Comparison of ENCODE assay signal across 8 cellular contexts in genomic region chr19:4971424-4971793, GRCh38. TPM values are rescaled to one million over a fixed set of nuclear protein-coding genes. Genes with fewer than 3 reads are reported as not detected.
DNase-seq lines count a peak whose midpoint lies in the region; ATAC-seq and TF ChIP-seq lines count a peak whose summit lies in the region.

No MANE protein-coding gene starts in this region.

- DNase-seq in NCI-H2081 (lab: John Stamatoyannopoulos, UW): peak; percentile 28 to 60
- DNase-seq in NCI-H2081 treated with DMSO at 0.1 percent for 48 hours (lab: John Stamatoyannopoulos, UW): no peak
- no peak for DNase-seq in NT2/D1 (ENCODE audit: low read depth, low spot score)
- DNase-seq in T47D (ENCODE audit: low read depth in 1 of 2, low spot score in 1 of 2): peak; percentile 39 to 87
- DNase-seq in lower lobe of right lung: no peak
- DNase-seq in upper lobe of left lung: no peak
- DNase-seq in GOT3 (lab: John Stamatoyannopoulos, UW): no peak

- WGBS in upper lobe of left lung, 2 donors: 30 to 38% methylated on average over 6 to 10 of the region's 10 CpGs

- peaks cover 27% of the 10 kb centered on the region for H3K4me1 ChIP-seq in NT2/D1 (ENCODE audit: insufficient read depth, insufficient read length)
- peaks cover 66% of the 10 kb centered on the region for H3K4me1 ChIP-seq in lower lobe of right lung
- H3K4me1 ChIP-seq in upper lobe of left lung: peaks cover 55 to 74% (median 59%) of the 10 kb centered on the region in 4 donors

- TF ChIP-seq EP300 in upper lobe of left lung (IDR thresholded peaks at IDR 0.05): no peak

- H3K36me3 ChIP-seq in NT2/D1 (ENCODE audit: insufficient read depth, insufficient read length, low read length) (no peaks in the 10 kb centered on the region), lower lobe of right lung (no peaks in the 10 kb centered on the region), upper lobe of left lung (no peaks in the 10 kb centered on the region)

- H3K27me3 ChIP-seq in NT2/D1 (ENCODE audit: insufficient read depth, insufficient read length) (peaks cover 5% of the 10 kb centered on the region), lower lobe of right lung (ENCODE audit: low read depth) (no peaks in the 10 kb centered on the region), upper lobe of left lung (no peaks in the 10 kb centered on the region)

- ATAC-seq in lower lobe of right lung (no peak), upper lobe of left lung (ENCODE audit: low FRiP score in 2 of 2) (no peak), HG03565 (IDR thresholded peaks at IDR 0.05; ENCODE audit: unreplicated experiment) (no peak)

- TF ChIP-seq CTCF in lower lobe of right lung (IDR thresholded peaks at IDR 0.05) (no peak), upper lobe of left lung (IDR thresholded peaks at IDR 0.05) (no peak)

- H3K4me3 ChIP-seq in NT2/D1 (ENCODE audit: insufficient read length, low read depth) (peak overlapping the region; percentile 6), lower lobe of right lung (peak overlapping the region; percentile 62), upper lobe of left lung (peak overlapping the region in 3 of 4 donors; percentile 69 to 80 (median 73))

- TF ChIP-seq POLR2A in upper lobe of left lung (IDR thresholded peaks at IDR 0.05): no peak

- no peaks in the 10 kb centered on the region for H3K9me3 ChIP-seq in NT2/D1 (ENCODE audit: insufficient read depth, low read length)
- H3K9me3 ChIP-seq in lower lobe of right lung: no peaks in the 10 kb centered on the region
- H3K9me3 ChIP-seq in upper lobe of left lung: no peaks in the 10 kb centered on the region

- H3K27ac ChIP-seq in lower lobe of right lung (no peak overlapping the region), upper lobe of left lung (peak overlapping the region in 3 of 4 donors; percentile 35 to 87 (median 80))

- intact Hi-C loops in lower lobe of right lung (cut with DNase I): no loop called here

- peak overlapping the region; percentile 65 for H3K9ac ChIP-seq in NT2/D1 (ENCODE audit: insufficient read length, low read depth)

- in situ Hi-C loops in T47D (cut with HindIII; ENCODE audit: low pct_unique_long_range_greater_than_20kb, low sequenced_read_pairs): no loop called here

RNA-seq across cellular contexts. Expression of gene KDM4B, which starts 2.5 kb away (rescaled TPM):
- 40.3 TPM for total RNA-seq in lower lobe of right lung
- total RNA-seq in upper lobe of left lung: 100 to 1,000 TPM in 1 of 6 donors, 10 to 100 TPM in 5; 28.1 to 112 (median 38.2) TPM

Comparison
In these comparisons a context has a peak if more than half of its experiments do, and no peak if none do; other contexts are left out.
1. DNase-seq: peak in NCI-H2081 (2 of 2) and T47D (2 of 2); none in NCI-H2081 treated with DMSO at 0.1 percent for 48 hours (single experiment), NT2/D1 (single experiment), lower lobe of right lung (single experiment), upper lobe of left lung (0 of 2) and GOT3 (single experiment).
2. H3K4me3 ChIP-seq: peak in every context shown above with its lines; median percentile 73 in upper lobe of left lung; 62 in lower lobe of right lung; 6 in NT2/D1.